ENCODE assay signal across 19 cellular contexts in the genomic region with DNA sequence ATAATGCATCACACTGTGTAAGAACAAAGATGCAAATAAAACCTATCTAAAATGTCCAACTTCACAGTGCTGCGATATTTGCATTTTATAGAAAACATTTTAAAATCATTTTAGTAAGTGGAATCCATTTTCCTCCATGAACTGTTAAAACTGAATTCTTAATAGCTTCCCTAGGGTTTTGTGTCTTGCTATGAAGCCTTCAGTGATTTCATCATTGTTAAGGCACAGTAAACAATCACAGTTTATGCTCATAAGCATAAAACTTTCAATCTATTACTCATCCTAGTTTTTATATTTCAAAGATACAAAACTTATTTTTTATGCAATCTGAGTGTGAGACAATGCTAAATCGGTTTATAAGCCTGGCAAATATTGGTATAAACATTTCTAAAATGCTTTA.
DNase-seq lines count a peak whose midpoint lies in the region; ATAC-seq, FAIRE-seq and TF ChIP-seq lines count a peak whose summit lies in the region.
"Had no signal": no experiment of that assay in that cellular context is flagged by ENCODE, and none has a peak within 500 bp of the region (broad histone marks: within the 10 kb centered on the region; RNA-seq: fewer than 3 reads in every experiment).

No MANE protein-coding gene starts in this region.

- 51% methylated on average over 2 of the region's 2 CpGs for WGBS in A549 (ENCODE audit: missing lambda C conversion rate)
- WGBS in hepatocyte (ENCODE audit: low lambda C conversion rate, missing lambda C conversion rate): 84% methylated on average over 2 of the region's 2 CpGs

- no peaks in the 10 kb centered on the region for H3K36me3 ChIP-seq in hepatocyte (replicated peaks; ENCODE audit: insufficient read depth, low read depth)
- no peaks in the 10 kb centered on the region for H3K36me3 ChIP-seq in vagina
- H3K36me3 ChIP-seq in WERI-Rb-1: no peaks in the 10 kb centered on the region
- H3K36me3 ChIP-seq: BLaER1 had no signal

- H3K79me2 ChIP-seq in hepatocyte: no peaks in the 10 kb centered on the region

- CTCF ChIA-PET in A549 (lab: Yijun Ruan, JAX): no interaction called here

- H3K9me3 ChIP-seq in A549 (no peaks in the 10 kb centered on the region), hepatocyte (ENCODE audit: low read depth) (no peaks in the 10 kb centered on the region), vagina (no peaks in the 10 kb centered on the region), WERI-Rb-1 (ENCODE audit: severe bottlenecking) (no peaks in the 10 kb centered on the region)
- H3K9me3 ChIP-seq: BLaER1 had no signal

- no peak for ATAC-seq in A549
- ATAC-seq: GM12878, GM23338 had no signal

- TF ChIP-seq CTCF in A549 (IDR thresholded peaks at IDR 0.05) (no peak), hepatocyte (IDR thresholded peaks at IDR 0.05; ENCODE audit: poor library complexity) (no peak), vagina (IDR thresholded peaks at IDR 0.05) (no peak), WERI-Rb-1 (IDR thresholded peaks at IDR 0.05; ENCODE audit: low read depth, low read length) (no peak)

- FAIRE-seq in A549 (lab: Jason Lieb, UNC) (no peak), GM12891 (lab: Jason Lieb, UNC) (no peak)
- FAIRE-seq: GM12878, H54 had no signal

- no peaks in the 10 kb centered on the region for H3K27me3 ChIP-seq in hepatocyte
- no peaks in the 10 kb centered on the region for H3K27me3 ChIP-seq in vagina
- peaks cover 28% of the 10 kb centered on the region for H3K27me3 ChIP-seq in WERI-Rb-1 (ENCODE audit: insufficient read depth, low read depth, severe bottlenecking)
- H3K27me3 ChIP-seq: BLaER1 had no signal

- H2AFZ ChIP-seq in hepatocyte: no peak overlapping the region
- H2AFZ ChIP-seq: GM23338 had no signal

- TF ChIP-seq POLR2A in A549 (IDR thresholded peaks at IDR 0.05; ENCODE audit: low read length) (no peak), GM12891 (IDR thresholded peaks at IDR 0.05; ENCODE audit: low read depth, low read length) (no peak), vagina (IDR thresholded peaks at IDR 0.05) (no peak)

- TF ChIP-seq RAD21 in A549 (conservative IDR thresholded peaks at IDR 0.05 in 1 of 2, IDR thresholded peaks at IDR 0.05 in 1 of 2): no peak

- POLR2A ChIA-PET in A549 (lab: Yijun Ruan, JAX): no interaction called here

- peaks cover 11% of the 10 kb centered on the region; the same call in 2 of the 3 replicates for H3K4me1 ChIP-seq in A549
- H3K4me1 ChIP-seq in hepatocyte (ENCODE audit: insufficient read depth): peaks cover 14% of the 10 kb centered on the region
- H3K4me1 ChIP-seq in vagina: no peaks in the 10 kb centered on the region
- H3K4me1 ChIP-seq: BLaER1 had no signal

- DNase-seq in A549 (ENCODE audit: low read depth in 1 of 2, low spot score in 1 of 2): no peak
- DNase-seq in NCI-H460 (ENCODE audit: extremely low read depth, low read depth): peak; percentile 30
- DNase-seq in dedifferentiated amniotic fluid mesenchymal stem cell (ENCODE audit: extremely low spot score): peak; percentile 65
- no peak for DNase-seq in hepatocyte (ENCODE audit: low spot score)
- DNase-seq in GM12891 (ENCODE audit: insufficient read length, low spot score): no peak
- no peak for DNase-seq in vagina (ENCODE audit: extremely low spot score in 2 of 2)
- no peak for DNase-seq in WERI-Rb-1
- DNase-seq in KBM-7: no peak
- DNase-seq: CD4-positive, alpha-beta memory T cell; DMS53; DND-41; EL; HCEC 1CT had no signal

- no peaks in the 10 kb centered on the region for H4K20me1 ChIP-seq in hepatocyte (ENCODE audit: insufficient read depth, poor library complexity, severe bottlenecking)
- H4K20me1 ChIP-seq: BLaER1 had no signal

- TF ChIP-seq EP300 in A549 (IDR thresholded peaks at IDR 0.05): no peak

- H3K4me2 ChIP-seq in A549: peak overlapping the region; percentile 52; the same call in 2 of the 3 replicates
- H3K4me2 ChIP-seq in hepatocyte: peak overlapping the region; percentile 43
- H3K4me2 ChIP-seq: BLaER1, GM23338 had no signal

- intact Hi-C loops in vagina (cut with DNase I): no loop called here

- H3K9me2 ChIP-seq in hepatocyte (replicated peaks; ENCODE audit: insufficient read depth): no peaks in the 10 kb centered on the region

- H3K4me3 ChIP-seq in A549: no peak overlapping the region
- H3K4me3 ChIP-seq in hepatocyte: no peak overlapping the region
- H3K4me3 ChIP-seq in vagina: no peak overlapping the region
- H3K4me3 ChIP-seq in WERI-Rb-1 (ENCODE audit: low read depth, low read length): no peak overlapping the region
- H3K4me3 ChIP-seq: BLaER1, GM12878, GM23338 had no signal

- H3K27ac ChIP-seq in A549: no peak overlapping the region
- no peak overlapping the region for H3K27ac ChIP-seq in hepatocyte
- no peak overlapping the region for H3K27ac ChIP-seq in vagina
- no peak overlapping the region for H3K27ac ChIP-seq in WERI-Rb-1
- H3K27ac ChIP-seq: 22Rv1, BLaER1, HL-60 had no signal

- in situ Hi-C loops in KBM-7 (cut with MboI; ENCODE audit: low pct_unique_long_range_greater_than_20kb, low sequenced_read_pairs): no loop called here

TF ChIP-seq in A549, 52 proteins besides CTCF, POLR2A, EP300 and RAD21:
- TF ChIP-seq PHF8 (IDR thresholded peaks at IDR 0.05; ENCODE audit: borderline replicate concordance, low read depth) (no peak), CHD4 (IDR thresholded peaks at IDR 0.05; ENCODE audit: borderline replicate concordance) (no peak), SREBF2 (IDR thresholded peaks at IDR 0.05) (no peak), KDM1A (IDR thresholded peaks at IDR 0.05; ENCODE audit: low read depth) (no peak), CEBPB (IDR thresholded peaks at IDR 0.05) (no peak), RNF2 (IDR thresholded peaks at IDR 0.05; ENCODE audit: borderline replicate concordance, low read depth) (no peak), ZFP36 (IDR thresholded peaks at IDR 0.05; ENCODE audit: borderline replicate concordance, partially characterized antibody) (no peak), POLR2AphosphoS2 (conservative IDR thresholded peaks at IDR 0.05; ENCODE audit: low read length) (no peak), EHF (CRISPR knock-in tag; IDR thresholded peaks at IDR 0.05) (no peak)
- TF ChIP-seq, protein P1, sequence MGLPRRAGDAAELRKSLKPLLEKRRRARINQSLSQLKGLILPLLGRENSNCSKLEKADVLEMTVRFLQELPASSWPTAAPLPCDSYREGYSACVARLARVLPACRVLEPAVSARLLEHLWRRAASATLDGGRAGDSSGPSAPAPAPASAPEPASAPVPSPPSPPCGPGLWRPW (IDR thresholded peaks at IDR 0.05): no peak
- TF ChIP-seq, protein P2, sequence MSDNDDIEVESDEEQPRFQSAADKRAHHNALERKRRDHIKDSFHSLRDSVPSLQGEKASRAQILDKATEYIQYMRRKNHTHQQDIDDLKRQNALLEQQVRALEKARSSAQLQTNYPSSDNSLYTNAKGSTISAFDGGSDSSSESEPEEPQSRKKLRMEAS (IDR thresholded peaks at IDR 0.05): no peak
TF ChIP-seq in A549: peak in this region for 0.

TF ChIP-seq in GM12891, 5 proteins besides CTCF, POLR2A, EP300 and RAD21:
- TF ChIP-seq PAX5 (IDR thresholded peaks at IDR 0.05; ENCODE audit: insufficient read depth, low read length, severe bottlenecking): no peak
- no peak for TF ChIP-seq TAF1 (IDR thresholded peaks at IDR 0.05; ENCODE audit: low read depth, low read length)
- TF ChIP-seq SPI1 (IDR thresholded peaks at IDR 0.05; ENCODE audit: low read depth, low read length): no peak
- no peak for TF ChIP-seq POLR2AphosphoS5 (IDR thresholded peaks at IDR 0.05; ENCODE audit: low read depth, low read length)
- TF ChIP-seq POU2F2 (IDR thresholded peaks at IDR 0.05; ENCODE audit: low read depth, low read length): no peak
TF ChIP-seq in GM12891: peak in this region for 0.

Comparison
In these comparisons a context has a peak if more than half of its experiments do, and no peak if none do; other contexts are left out.
1. DNase-seq: peak in NCI-H460 (single experiment) and dedifferentiated amniotic fluid mesenchymal stem cell (single experiment); none in A549 (0 of 2), hepatocyte (single experiment), GM12891 (single experiment), vagina (0 of 2), WERI-Rb-1 (single experiment) and KBM-7 (single experiment).